ENCODE assay signal across 10 cellular contexts in the genomic region with DNA sequence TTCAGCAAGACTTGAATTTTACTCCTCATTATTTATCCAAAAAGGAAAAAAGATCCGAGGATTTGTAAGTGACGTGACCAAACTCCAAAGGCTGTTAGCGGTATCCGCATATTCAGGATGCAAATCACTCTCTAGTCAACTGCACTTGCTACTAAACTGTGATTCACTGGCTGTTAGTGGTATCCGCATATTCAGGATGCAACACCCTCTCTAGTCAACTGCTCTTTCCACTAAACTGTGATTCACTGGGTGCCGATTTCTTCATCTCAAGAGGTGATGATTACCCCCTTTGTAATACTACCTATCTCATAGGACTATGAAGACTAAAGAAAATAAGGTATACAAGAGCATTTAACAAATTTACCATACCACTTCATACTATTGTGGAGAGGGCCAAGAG. TPM values are rescaled to one million over a fixed set of nuclear protein-coding genes. Genes with fewer than 3 reads are reported as not detected.
DNase-seq lines count a peak whose midpoint lies in the region; ATAC-seq and TF ChIP-seq lines count a peak whose summit lies in the region.
"Had no signal": no experiment of that assay in that cellular context is flagged by ENCODE, and none has a peak within 500 bp of the region (broad histone marks: within the 10 kb centered on the region; RNA-seq: fewer than 3 reads in every experiment).

No MANE protein-coding gene starts in this region.

- H3K9me3 ChIP-seq in HUES48 (ENCODE audit: control insufficient read depth, insufficient read depth, low read length) (no peaks in the 10 kb centered on the region), skeletal muscle satellite cell (replicated peaks; ENCODE audit: low read length) (no peaks in the 10 kb centered on the region)

- H3K4me3 ChIP-seq in HUES48 (ENCODE audit: low read depth, low read length) (peak overlapping the region; percentile 30), cardiac fibroblast (replicated peaks in 1 of 2; ENCODE audit: low read depth in 2 of 2, low read length in 2 of 2) (no peak overlapping the region), skeletal muscle satellite cell (ENCODE audit: low read length) (peak overlapping the region; percentile 55)

- peak overlapping the region; percentile 75 for H3K4me2 ChIP-seq in skeletal muscle satellite cell (ENCODE audit: low read length)

- no peaks in the 10 kb centered on the region for H3K27me3 ChIP-seq in HUES48 (ENCODE audit: control insufficient read depth, insufficient read depth, low read length)
- no peaks in the 10 kb centered on the region for H3K27me3 ChIP-seq in skeletal muscle satellite cell (ENCODE audit: control insufficient read depth, insufficient read depth, low read length)

- H3K27ac Mint-ChIP-seq in activated T-cell treated with anti-CD3 and anti-CD28 coated beads, Interleukin-2, amount 50 U/mL, for 72 hours = peak overlapping the region; percentile 45

- H3K9ac ChIP-seq in HUES48 (ENCODE audit: low read depth, low read length) = peak overlapping the region; percentile 37; the same call in 1 of the 2 replicates
- H3K9ac ChIP-seq in skeletal muscle satellite cell (ENCODE audit: low read depth, low read length) = peak overlapping the region; percentile 69
- H3K9ac ChIP-seq: parathyroid adenoma had no signal

- peaks cover 3% of the 10 kb centered on the region; the same call in 1 of the 2 replicates for H3K36me3 ChIP-seq in HUES48 (ENCODE audit: control insufficient read depth, insufficient read depth, low read length)
- H3K36me3 ChIP-seq in skeletal muscle satellite cell (ENCODE audit: insufficient read depth, low read length) = no peaks in the 10 kb centered on the region

- no peak for TF ChIP-seq CTCF in cardiac fibroblast (IDR thresholded peaks at IDR 0.05; ENCODE audit: low read depth, low read length)

- DNase-seq in activated T-cell treated with anti-CD3 and anti-CD28 coated beads, Interleukin-2, amount 50 U/mL, for 72 hours = peak; percentile 39 to 40
- DNase-seq in activated T-cell treated with anti-CD3 and anti-CD28 coated beads, Interleukin-2, amount 50 U/mL, for 48 hours = no peak
- DNase-seq in cardiac fibroblast (ENCODE audit: low read depth in 2 of 2) = peak; percentile 44 to 66
- DNase-seq in KG1 (lab: John Stamatoyannopoulos, UW) = no peak
- no peak for DNase-seq in NCI-H2227 treated with DMSO at 0.1 percent for 48 hours (lab: John Stamatoyannopoulos, UW)

- H3K4me3 Mint-ChIP-seq in activated T-cell treated with anti-CD3 and anti-CD28 coated beads, Interleukin-2, amount 50 U/mL, for 72 hours = peak overlapping the region; percentile 33 to 38
- H3K4me3 Mint-ChIP-seq: CD14-positive monocyte had no signal

- ATAC-seq in activated T-cell treated with anti-CD3 and anti-CD28 coated beads, Interleukin-2, amount 50 U/mL, for 72 hours (replicated peaks in 1 of 2) = peak; percentile 89 to 92
- no peak for ATAC-seq in HG02884 (IDR thresholded peaks at IDR 0.05; ENCODE audit: unreplicated experiment)

- H3K27me3 Mint-ChIP-seq in activated T-cell treated with anti-CD3 and anti-CD28 coated beads, Interleukin-2, amount 50 U/mL, for 72 hours (ENCODE audit: low read depth) = no peaks in the 10 kb centered on the region

- peaks cover 71% of the 10 kb centered on the region for H3K4me1 Mint-ChIP-seq in activated T-cell treated with anti-CD3 and anti-CD28 coated beads, Interleukin-2, amount 50 U/mL, for 72 hours (ENCODE audit: low read depth)

- H3K4me1 ChIP-seq in HUES48 (ENCODE audit: control insufficient read depth, insufficient read depth, low read length) (peaks cover 39% of the 10 kb centered on the region), skeletal muscle satellite cell (ENCODE audit: control insufficient read depth, insufficient read depth, low read length) (peaks cover 27% of the 10 kb centered on the region)

- no peaks in the 10 kb centered on the region for H3K36me3 Mint-ChIP-seq in activated T-cell treated with anti-CD3 and anti-CD28 coated beads, Interleukin-2, amount 50 U/mL, for 72 hours (ENCODE audit: insufficient read depth in 2 of 2)

- H3K9me3 Mint-ChIP-seq in activated T-cell treated with anti-CD3 and anti-CD28 coated beads, Interleukin-2, amount 50 U/mL, for 72 hours = no peaks in the 10 kb centered on the region
- H3K9me3 Mint-ChIP-seq: CD14-positive monocyte had no signal

- peak overlapping the region; percentile 92 for H3K27ac ChIP-seq in HUES48 (ENCODE audit: low read depth, low read length)
- H3K27ac ChIP-seq: parathyroid adenoma had no signal

RNA-seq across cellular contexts. Expression of a gene that starts 5.7 kb away (rescaled TPM):
- 10 to 100 TPM; 42.1 to 42.8 TPM for total RNA-seq in activated T-cell treated with anti-CD3 and anti-CD28 coated beads, Interleukin-2, amount 50 U/mL, for 72 hours
- total RNA-seq in skeletal muscle satellite cell (2012; rRNA removed) = 87.4 and 87.7 TPM in 2 replicates

RNA-seq across cellular contexts. Expression of a gene that starts 45.8 kb away (rescaled TPM):
- 10 to 100 TPM; 19.7 to 20.6 TPM for total RNA-seq in activated T-cell treated with anti-CD3 and anti-CD28 coated beads, Interleukin-2, amount 50 U/mL, for 72 hours
- total RNA-seq in skeletal muscle satellite cell (2012; rRNA removed) = 17.0 and 17.7 TPM in 2 replicates

Comparison
In these comparisons a context has a peak if more than half of its experiments do, and no peak if none do; other contexts are left out.
1. DNase-seq: peak in activated T-cell treated with anti-CD3 and anti-CD28 coated beads, Interleukin-2, amount 50 U/mL, for 72 hours (2 of 2) and cardiac fibroblast (2 of 2); none in activated T-cell treated with anti-CD3 and anti-CD28 coated beads, Interleukin-2, amount 50 U/mL, for 48 hours (0 of 2), KG1 (single experiment) and NCI-H2227 treated with DMSO at 0.1 percent for 48 hours (single experiment).
2. H3K4me3 ChIP-seq: peak in HUES48 (single experiment) and skeletal muscle satellite cell (single experiment); none in cardiac fibroblast (0 of 2).